In genomic region chr10:128032466-128032865, GRCh38 we compare ENCODE assay signal across 16 cellular contexts.
A peak's percentile ranks its signal among the peaks of the same experiment; 100 is the strongest.
DNase-seq lines count a peak whose midpoint lies in the region; ATAC-seq and TF ChIP-seq lines count a peak whose summit lies in the region.
"Had no signal": no experiment of that assay in that cellular context is flagged by ENCODE, and none has a peak within 500 bp of the region (broad histone marks: within the 10 kb centered on the region; RNA-seq: fewer than 3 reads in every experiment).

No MANE protein-coding gene starts in this region.

- no peaks in the 10 kb centered on the region for H3K9me2 ChIP-seq in PC-3 (replicated peaks; ENCODE audit: low read length)

- in situ Hi-C loops in gastrocnemius medialis (cut with MboI; ENCODE audit: low sequenced_read_pairs in 4 of 4) = no loop called here

- H2AFZ ChIP-seq in osteoblast (ENCODE audit: low read length) (no peak overlapping the region), PC-3 (ENCODE audit: low read length) (no peak overlapping the region)
- H2AFZ ChIP-seq: GM23248 had no signal

- H3K4me1 ChIP-seq in RWPE2 (ENCODE audit: insufficient read depth, poor library complexity, severe bottlenecking) (peaks cover 6% of the 10 kb centered on the region), osteoblast (ENCODE audit: insufficient read depth, low read length) (peaks cover 8% of the 10 kb centered on the region), gastrocnemius medialis (no peaks in the 10 kb centered on the region), PC-3 (ENCODE audit: insufficient read depth, low read length) (peaks cover 3% of the 10 kb centered on the region; the same call in 1 of the 2 replicates)

- BruUV-seq in PC-3 (replicated peaks; lab: Mats Ljungman, UMichigan) = no TSS peak

- peaks cover 15% of the 10 kb centered on the region for H3K4me1 Mint-ChIP-seq in chondrocyte (ENCODE audit: low read depth)

- H3K4me2 ChIP-seq in osteoblast (ENCODE audit: insufficient read depth, low read length) (no peak overlapping the region), PC-3 (ENCODE audit: low read length) (no peak overlapping the region)

- no peak overlapping the region for H3K4me3 ChIP-seq in RWPE2 (ENCODE audit: severe bottlenecking)
- no peak overlapping the region for H3K4me3 ChIP-seq in osteoblast (ENCODE audit: insufficient read depth, low read length)
- H3K4me3 ChIP-seq in gastrocnemius medialis = no peak overlapping the region
- no peak overlapping the region for H3K4me3 ChIP-seq in PC-3 (ENCODE audit: low read length)
- H3K4me3 ChIP-seq: GM23248 had no signal

- H3K27me3 Mint-ChIP-seq in chondrocyte (ENCODE audit: low read depth) = no peaks in the 10 kb centered on the region

- H3K27me3 ChIP-seq in RWPE2 (ENCODE audit: insufficient read depth, poor library complexity, severe bottlenecking) = no peaks in the 10 kb centered on the region
- no peaks in the 10 kb centered on the region for H3K27me3 ChIP-seq in osteoblast (ENCODE audit: insufficient read depth, low read length)
- no peaks in the 10 kb centered on the region for H3K27me3 ChIP-seq in gastrocnemius medialis
- H3K27me3 ChIP-seq in PC-3 (ENCODE audit: low read length) = no peaks in the 10 kb centered on the region

- CTCF ChIA-PET in PC-3 (lab: Charles Lee) = no interaction called here

- no peak for TF ChIP-seq POLR2A in gastrocnemius medialis (IDR thresholded peaks at IDR 0.05)

- no peak overlapping the region for H3K27ac Mint-ChIP-seq in chondrocyte (ENCODE audit: unreplicated experiment)

- intact Hi-C loops in gastrocnemius medialis (cut with DNase I; ENCODE audit: low total_unique reads) (loop anchor here (5.0 kb wide), 1 partner anchor 40 kb away; no protein-coding TSS in a partner anchor), PC-3 (cut with micrococcal nuclease) (no loop called here)

- POLR2A ChIA-PET in PC-3 (lab: Charles Lee; ENCODE audit: unreplicated experiment) = no interaction called here

- H3K36me3 ChIP-seq in RWPE2 (ENCODE audit: low read depth) (no peaks in the 10 kb centered on the region), osteoblast (ENCODE audit: insufficient read depth, low read length) (no peaks in the 10 kb centered on the region), gastrocnemius medialis (no peaks in the 10 kb centered on the region), PC-3 (ENCODE audit: low read depth, low read length) (no peaks in the 10 kb centered on the region; the same call in 1 of the 2 replicates)

- H3K27ac ChIP-seq in RWPE2 (ENCODE audit: poor library complexity, severe bottlenecking) (no peak overlapping the region), osteoblast (ENCODE audit: low read depth, low read length) (no peak overlapping the region), gastrocnemius medialis (no peak overlapping the region), PC-3 (ENCODE audit: low read length) (no peak overlapping the region)
- H3K27ac ChIP-seq: GM23248 had no signal

- no peaks in the 10 kb centered on the region for H3K9me3 Mint-ChIP-seq in chondrocyte (ENCODE audit: low read depth)
- H3K9me3 Mint-ChIP-seq: CD4-positive, alpha-beta memory T cell had no signal

- no peak for TF ChIP-seq CTCF in RWPE2 (IDR thresholded peaks at IDR 0.05; ENCODE audit: poor library complexity, severe bottlenecking)
- no peak for TF ChIP-seq CTCF in chondrocyte (IDR thresholded peaks at IDR 0.05)
- TF ChIP-seq CTCF in osteoblast (IDR thresholded peaks at IDR 0.05; ENCODE audit: extremely low read depth, low read depth, low read length) = no peak
- TF ChIP-seq CTCF in gastrocnemius medialis (IDR thresholded peaks at IDR 0.05 in 4 of 5, conservative IDR thresholded peaks at IDR 0.05 in 1 of 5) = no peak
- no peak for TF ChIP-seq CTCF in PC-3 (conservative IDR thresholded peaks at IDR 0.05; ENCODE audit: low read depth, low read length)

- H3K9ac ChIP-seq in PC-3 (ENCODE audit: low read length) = no peak overlapping the region
- H3K9ac ChIP-seq: GM23248 had no signal

- DNase-seq in RWPE2 (ENCODE audit: low spot score) (peak; percentile 15), chondrocyte (ENCODE audit: low spot score) (peak; percentile 30), osteoblast (ENCODE audit: insufficient read length, low spot score, missing footprints) (peak; percentile 39), gastrocnemius medialis (no peak), PC-3 (no peak)
- DNase-seq: C1 segment of cervical spinal cord; Calu3; CD4-positive, alpha-beta memory T cell; COR-L47; DMS53; DMS79 treated with DMSO at 0.1 percent for 48 hours; GF-D8; GM23248; H7; HCEC 1CT had no signal

- no peaks in the 10 kb centered on the region for H3F3A ChIP-seq in PC-3 (ENCODE audit: low read length, unreplicated experiment)

- H3K36me3 Mint-ChIP-seq in chondrocyte (ENCODE audit: low read depth) = no peaks in the 10 kb centered on the region
- H3K36me3 Mint-ChIP-seq: CD4-positive, alpha-beta memory T cell had no signal

- ATAC-seq in RWPE2 (ENCODE audit: low read depth) (no peak), GM21528 (IDR thresholded peaks at IDR 0.05; ENCODE audit: low FRiP score, unreplicated experiment) (no peak), gastrocnemius medialis (no peak), PC-3 (no peak)

- no peaks in the 10 kb centered on the region for H3K9me3 ChIP-seq in RWPE2 (ENCODE audit: severe bottlenecking)
- no peaks in the 10 kb centered on the region for H3K9me3 ChIP-seq in osteoblast (ENCODE audit: low read depth, low read length)
- no peaks in the 10 kb centered on the region for H3K9me3 ChIP-seq in gastrocnemius medialis
- H3K9me3 ChIP-seq in PC-3 (ENCODE audit: low read length) = no peaks in the 10 kb centered on the region

- no peak overlapping the region for H3K4me3 Mint-ChIP-seq in chondrocyte (ENCODE audit: unreplicated experiment)
- H3K4me3 Mint-ChIP-seq: CD4-positive, alpha-beta memory T cell had no signal

- no peaks in the 10 kb centered on the region for H3K79me2 ChIP-seq in osteoblast (ENCODE audit: insufficient read depth, low read length)
- H3K79me2 ChIP-seq in PC-3 (ENCODE audit: low read length) = no peaks in the 10 kb centered on the region

- H4K20me1 ChIP-seq in osteoblast (ENCODE audit: insufficient read depth, low read length) (peaks cover 8% of the 10 kb centered on the region), PC-3 (ENCODE audit: low read length) (no peaks in the 10 kb centered on the region)

Comparison
In these comparisons a context has a peak if more than half of its experiments do, and no peak if none do; other contexts are left out.
1. DNase-seq: peak in RWPE2 (single experiment), chondrocyte (single experiment) and osteoblast (single experiment); none in gastrocnemius medialis (0 of 2) and PC-3 (single experiment).